In the genomic region with DNA sequence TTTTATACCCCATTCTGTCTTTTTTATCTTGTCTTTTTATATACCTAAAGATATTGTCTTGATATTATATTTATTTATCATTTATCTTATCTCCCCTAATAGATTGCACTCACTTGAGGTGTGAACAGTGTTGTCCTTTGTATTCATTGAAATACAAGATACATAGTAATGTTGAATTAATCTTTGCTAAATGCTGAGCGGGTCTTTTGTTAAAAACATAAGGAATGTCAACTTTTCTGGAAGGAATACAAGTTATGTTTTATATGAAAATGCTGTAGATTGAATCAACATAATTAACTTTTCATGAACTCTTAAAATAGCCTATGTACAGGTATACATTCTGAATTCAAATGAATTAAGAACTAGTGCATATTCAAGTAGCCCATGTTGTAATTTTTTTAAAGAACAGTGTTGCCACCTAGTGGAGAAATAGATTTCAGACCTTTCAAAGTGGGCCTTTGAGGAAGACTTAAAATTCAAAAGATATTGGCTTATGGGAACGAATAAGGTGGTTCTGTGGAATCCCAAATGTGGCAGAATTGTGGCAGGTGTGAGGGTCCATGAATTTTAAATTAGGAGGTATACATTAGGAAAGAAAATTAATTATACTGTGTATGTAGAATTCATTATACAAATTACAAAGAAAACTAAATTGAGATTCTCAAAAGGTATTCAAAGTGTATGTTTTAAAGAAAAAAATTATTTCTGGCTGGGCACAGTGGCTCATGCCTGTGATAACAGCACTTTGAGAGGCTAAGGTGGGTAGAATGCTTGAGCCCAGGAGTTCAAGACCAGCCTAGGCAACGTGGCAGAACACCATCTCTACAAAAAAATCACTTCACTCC, we compare ENCODE assay signal across 8 cellular contexts. TPM values are rescaled to one million over a fixed set of nuclear protein-coding genes. Genes with fewer than 3 reads are reported as not detected.
DNase-seq lines count a peak whose midpoint lies in the region; ATAC-seq and TF ChIP-seq lines count a peak whose summit lies in the region.

No MANE protein-coding gene starts in this region.

- H3K36me3 Mint-ChIP-seq in activated naive CD4-positive, alpha-beta T cell treated with anti-CD3 and anti-CD28 coated beads, Interleukin-2, amount 50 U/mL, for 24 hours: peaks cover 3% of the 10 kb centered on the region

- no peak for TF ChIP-seq POLR2A in esophagus squamous epithelium (IDR thresholded peaks at IDR 0.05)

- H3K36me3 ChIP-seq in esophagus squamous epithelium: no peaks in the 10 kb centered on the region
- H3K36me3 ChIP-seq in parathyroid adenoma (ENCODE audit: control insufficient read depth, insufficient read depth, low read length): no peaks in the 10 kb centered on the region

- in situ Hi-C loops in SK-MEL-5 (cut with HindIII; ENCODE audit: low pct_unique_long_range_greater_than_20kb, low sequenced_read_pairs): no loop called here

- H3K4me1 Mint-ChIP-seq in activated naive CD4-positive, alpha-beta T cell treated with anti-CD3 and anti-CD28 coated beads, Interleukin-2, amount 50 U/mL, for 24 hours: no peaks in the 10 kb centered on the region

- H3K4me3 Mint-ChIP-seq in activated naive CD4-positive, alpha-beta T cell treated with anti-CD3 and anti-CD28 coated beads, Interleukin-2, amount 50 U/mL, for 24 hours: no peak overlapping the region

- TF ChIP-seq CTCF in esophagus squamous epithelium (IDR thresholded peaks at IDR 0.05): peak; percentile 50 to 72 (median 62)
- TF ChIP-seq CTCF in parathyroid adenoma (IDR thresholded peaks at IDR 0.05): peak; percentile 71

- H3K9me3 ChIP-seq in esophagus squamous epithelium (no peaks in the 10 kb centered on the region), parathyroid adenoma (ENCODE audit: control insufficient read depth, low read length) (no peaks in the 10 kb centered on the region)

- H3K4me1 ChIP-seq in esophagus squamous epithelium (no peaks in the 10 kb centered on the region), parathyroid adenoma (no peaks in the 10 kb centered on the region)

- no peaks in the 10 kb centered on the region for H3K9me3 Mint-ChIP-seq in activated naive CD4-positive, alpha-beta T cell treated with anti-CD3 and anti-CD28 coated beads, Interleukin-2, amount 50 U/mL, for 24 hours

- intact Hi-C loops in esophagus squamous epithelium (cut with DNase I): no loop called here

- WGBS in esophagus squamous epithelium, 2 donors: 57 to 63% methylated on average over 3 of the region's 3 CpGs

- peak overlapping the region; percentile 1 for H3K27ac Mint-ChIP-seq in activated naive CD4-positive, alpha-beta T cell treated with anti-CD3 and anti-CD28 coated beads, Interleukin-2, amount 50 U/mL, for 24 hours

- DNase-seq in activated naive CD4-positive, alpha-beta T cell treated with anti-CD3 and anti-CD28 coated beads, Interleukin-2, amount 50 U/mL, for 16 hours: no peak
- DNase-seq in NAMALWA (ENCODE audit: low spot score) (peak; percentile 69), SK-MEL-5 (ENCODE audit: low read depth, low spot score) (peak; percentile 75), esophagus squamous epithelium (lab: John Stamatoyannopoulos, UW) (no peak)

- H3K4me2 ChIP-seq in parathyroid adenoma (ENCODE audit: low read length): no peak overlapping the region

- ATAC-seq in GM21381 (IDR thresholded peaks at IDR 0.05; ENCODE audit: unreplicated experiment) (no peak), HG03565 (IDR thresholded peaks at IDR 0.05; ENCODE audit: unreplicated experiment) (no peak)

- H3K4me3 ChIP-seq in esophagus squamous epithelium (no peak overlapping the region), parathyroid adenoma (ENCODE audit: low read depth, low read length) (no peak overlapping the region)

- H3K9ac ChIP-seq in parathyroid adenoma: no peak overlapping the region

- no peak overlapping the region for H3K27ac ChIP-seq in esophagus squamous epithelium
- no peak overlapping the region for H3K27ac ChIP-seq in parathyroid adenoma

- H2AFZ ChIP-seq in parathyroid adenoma: no peak overlapping the region

- H3K27me3 Mint-ChIP-seq in activated naive CD4-positive, alpha-beta T cell treated with anti-CD3 and anti-CD28 coated beads, Interleukin-2, amount 50 U/mL, for 24 hours: no peaks in the 10 kb centered on the region

- no peaks in the 10 kb centered on the region for H3K27me3 ChIP-seq in esophagus squamous epithelium
- no peaks in the 10 kb centered on the region for H3K27me3 ChIP-seq in parathyroid adenoma (ENCODE audit: control insufficient read depth, insufficient read depth, low read length)

- no peaks in the 10 kb centered on the region for H3K79me2 ChIP-seq in parathyroid adenoma

RNA-seq across cellular contexts. Expression of a gene that starts 19.1 kb away (rescaled TPM):
- 1.8 and 4.0 TPM in 2 replicates for total RNA-seq in SK-MEL-5 (2014; rRNA removed; shearing (Covaris generic))
- 0.81 and 1.0 TPM in 2 replicates for polyA plus RNA-seq in SK-MEL-5 (2015; cell fraction: cytosol; rRNA removed)
- 3.5 and 5.7 TPM in 2 replicates for polyA plus RNA-seq in SK-MEL-5 (2015; cell fraction: nucleus; rRNA removed)
- total RNA-seq in esophagus squamous epithelium: 1 to 10 TPM; 2.0 to 6.9 (median 4.6) TPM

RNA-seq across cellular contexts. Expression of a gene that starts 19.1 kb away (rescaled TPM):
- total RNA-seq in SK-MEL-5 (2014; rRNA removed; shearing (Covaris generic)): 8.5 and 9.3 TPM in 2 replicates
- 10.0 and 11.0 TPM in 2 replicates for polyA plus RNA-seq in SK-MEL-5 (2015; cell fraction: cytosol; rRNA removed)
- polyA plus RNA-seq in SK-MEL-5 (2015; cell fraction: nucleus; rRNA removed): 33.8 and 38.6 TPM in 2 replicates
- 10 to 100 TPM in 3 of 4 donors, 1 to 10 TPM in 1; 9.3 to 16.9 (median 13.0) TPM for total RNA-seq in esophagus squamous epithelium

RNA-seq across cellular contexts. Expression of a gene that starts 46.0 kb away (rescaled TPM):
- 11.2 and 12.9 TPM in 2 replicates for total RNA-seq in SK-MEL-5 (2014; rRNA removed; shearing (Covaris generic))
- 6.6 and 7.9 TPM in 2 replicates for polyA plus RNA-seq in SK-MEL-5 (2015; cell fraction: cytosol; rRNA removed)
- polyA plus RNA-seq in SK-MEL-5 (2015; cell fraction: nucleus; rRNA removed): 4.1 TPM in 2 replicates
- 10 to 100 TPM in 3 of 4 donors, 1 to 10 TPM in 1; 5.1 to 34.7 (median 13.1) TPM for total RNA-seq in esophagus squamous epithelium

RNA-seq across cellular contexts. Expression of a gene that starts 46.5 kb away (rescaled TPM):
- 10.5 and 11.8 TPM in 2 replicates for total RNA-seq in SK-MEL-5 (2014; rRNA removed; shearing (Covaris generic))
- polyA plus RNA-seq in SK-MEL-5 (2015; cell fraction: cytosol; rRNA removed): 7.9 and 10.8 TPM in 2 replicates
- polyA plus RNA-seq in SK-MEL-5 (2015; cell fraction: nucleus; rRNA removed): 7.7 and 10.4 TPM in 2 replicates
- 1 to 10 TPM; 2.4 to 8.9 (median 6.1) TPM for total RNA-seq in esophagus squamous epithelium

Comparison
In these comparisons a context has a peak if more than half of its experiments do, and no peak if none do; other contexts are left out.
1. DNase-seq: peak in NAMALWA (single experiment) and SK-MEL-5 (single experiment); none in activated naive CD4-positive, alpha-beta T cell treated with anti-CD3 and anti-CD28 coated beads, Interleukin-2, amount 50 U/mL, for 16 hours (single experiment) and esophagus squamous epithelium (single experiment).